10 cellular contexts compared by ENCODE assay signal in the genomic region with DNA sequence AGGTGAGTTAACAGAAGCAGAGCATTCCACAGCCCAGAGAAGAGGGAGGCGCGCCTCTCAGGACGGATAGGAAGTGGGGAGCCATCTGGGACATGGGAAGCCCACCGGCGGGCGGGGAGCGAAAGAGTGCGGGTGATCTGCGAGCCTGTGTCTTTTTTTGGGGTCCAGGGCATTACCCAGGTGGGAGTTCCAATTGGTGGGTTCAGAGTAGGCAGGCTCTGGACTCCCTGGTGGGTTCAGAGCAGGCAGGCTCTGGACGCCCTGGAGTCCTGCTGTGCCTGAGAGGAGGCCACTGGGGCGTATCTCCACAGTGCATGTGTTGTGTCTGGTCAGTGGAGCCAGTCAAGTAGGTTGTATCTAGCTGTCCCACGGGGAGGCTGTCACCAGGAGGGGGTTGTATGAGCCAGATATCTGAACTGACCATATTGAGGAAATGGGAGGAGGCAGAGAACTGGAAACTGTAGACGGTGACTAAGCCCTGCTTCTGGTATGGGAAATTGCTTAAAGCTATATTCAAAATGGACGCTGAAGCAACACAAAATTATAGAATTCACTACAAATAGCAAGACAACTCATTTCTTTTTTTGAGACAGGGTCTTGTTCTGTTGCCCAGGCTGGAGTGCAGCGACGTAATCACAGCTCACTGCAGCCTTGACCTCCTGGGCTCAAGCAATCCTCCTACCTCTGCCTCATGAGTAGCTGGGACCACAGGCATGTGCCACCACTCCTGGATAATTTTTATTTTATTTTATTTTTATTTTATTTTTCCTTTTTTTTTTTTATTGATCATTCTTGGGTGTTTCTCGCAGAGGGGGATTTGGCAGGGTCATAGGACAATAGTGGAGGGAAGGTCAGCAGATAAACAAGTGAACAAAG. TPM values are rescaled to one million over a fixed set of nuclear protein-coding genes. Genes with fewer than 3 reads are reported as not detected.
DNase-seq lines count a peak whose midpoint lies in the region; ATAC-seq, FAIRE-seq and TF ChIP-seq lines count a peak whose summit lies in the region.
"Had no signal": no experiment of that assay in that cellular context is flagged by ENCODE, and none has a peak within 500 bp of the region (broad histone marks: within the 10 kb centered on the region; RNA-seq: fewer than 3 reads in every experiment).

No MANE protein-coding gene starts in this region.

- no peak for FAIRE-seq in HepG2 (lab: Jason Lieb, UNC)
- FAIRE-seq: A204.1 had no signal

- no peaks in the 10 kb centered on the region for H3K9me3 Mint-ChIP-seq in activated CD4-positive, alpha-beta T cell treated with anti-CD3 and anti-CD28 coated beads for 36 hours (ENCODE audit: low read depth)

- intact Hi-C loops in activated CD4-positive, alpha-beta T cell treated with anti-CD3 and anti-CD28 coated beads for 36 hours (cut with DNase I, micrococcal nuclease) = no loop called here
- intact Hi-C loops in HepG2 (cut with micrococcal nuclease; ENCODE audit: unreplicated experiment) = no loop called here
- intact Hi-C loops in prostate gland (cut with DNase I) = no loop called here

- H3K4me1 ChIP-seq in SK-N-SH (ENCODE audit: control insufficient read depth in 1 of 2, insufficient read depth in 2 of 2, low read depth in 1 of 2, low read length in 1 of 2) (no peaks in the 10 kb centered on the region; a peak in 1 of 4 replicates), HepG2 (ENCODE audit: insufficient read depth, low read length) (no peaks in the 10 kb centered on the region), prostate gland (replicated peaks) (no peaks in the 10 kb centered on the region)

- TF ChIP-seq CTCF in SK-N-SH (IDR thresholded peaks at IDR 0.05) (no peak), HepG2 (CRISPR knock-in tag; IDR thresholded peaks at IDR 0.05) (no peak), prostate gland (IDR thresholded peaks at IDR 0.05) (no peak)

- peak; percentile 19 for DNase-seq in activated CD4-positive, alpha-beta T cell treated with anti-CD3 and anti-CD28 coated beads for 36 hours
- DNase-seq in activated CD4-positive, alpha-beta T cell treated with anti-CD3 and anti-CD28 coated beads, Interleukin-2, amount 50 U/mL, for 4 hours = no peak
- DNase-seq in SK-N-SH (no peak), HepG2 (ENCODE audit: low spot score) (no peak), hippocampal formation (lab: John Stamatoyannopoulos, UW) (no peak), prostate gland (ENCODE audit: low spot score) (no peak)
- DNase-seq in activated CD4-positive, CD25-positive, alpha-beta regulatory T cell (lab: John Stamatoyannopoulos, UW) = no peak

- CTCF ChIA-PET in activated CD4-positive, alpha-beta T cell treated with anti-CD3 and anti-CD28 coated beads for 36 hours (lab: Charles Lee) = no interaction called here
- CTCF ChIA-PET in SK-N-SH (lab: Yijun Ruan, JAX) = no interaction called here
- CTCF ChIA-PET in HepG2 (lab: Yijun Ruan, JAX; ENCODE audit: low intra/inter-chr PET ratio, low total read pairs) = no interaction called here

- no peak for TF ChIP-seq RAD21 in SK-N-SH (IDR thresholded peaks at IDR 0.05; ENCODE audit: low read length)
- TF ChIP-seq RAD21 in HepG2 (CRISPR knock-in tag; IDR thresholded peaks at IDR 0.05) = no peak

- 76% methylated on average over 17 of the region's 17 CpGs for WGBS in SK-N-SH (ENCODE audit: low lambda C conversion rate)
- 63% methylated on average over 16 of the region's 17 CpGs for WGBS in HepG2 (ENCODE audit: low lambda C conversion rate)
- WGBS in prostate gland = 95% methylated on average over 17 of the region's 17 CpGs

- peak overlapping the region; percentile 39 for H3K27ac Mint-ChIP-seq in activated CD4-positive, alpha-beta T cell treated with anti-CD3 and anti-CD28 coated beads for 36 hours
- H3K27ac Mint-ChIP-seq: nephron had no signal

- peak; percentile 27 for ATAC-seq in activated CD4-positive, alpha-beta T cell treated with anti-CD3 and anti-CD28 coated beads for 36 hours
- ATAC-seq in HG03045 (IDR thresholded peaks at IDR 0.05; ENCODE audit: unreplicated experiment) = peak; percentile 41
- ATAC-seq in HepG2 = peak; percentile 76

- peaks cover 30% of the 10 kb centered on the region for H3K4me1 Mint-ChIP-seq in activated CD4-positive, alpha-beta T cell treated with anti-CD3 and anti-CD28 coated beads for 36 hours
- H3K4me1 Mint-ChIP-seq: nephron had no signal

- peaks cover 6% of the 10 kb centered on the region for H3K36me3 Mint-ChIP-seq in activated CD4-positive, alpha-beta T cell treated with anti-CD3 and anti-CD28 coated beads for 36 hours (ENCODE audit: low read depth)

- H3K4me3 ChIP-seq in SK-N-SH (ENCODE audit: low read depth in 2 of 2, low read length in 1 of 2) (no peak overlapping the region), HepG2 (replicated peaks in 1 of 3; ENCODE audit: insufficient read depth in 1 of 3, low read depth in 2 of 3, low read length in 3 of 3) (no peak overlapping the region), prostate gland (no peak overlapping the region)

- H3K4me3 Mint-ChIP-seq in activated CD4-positive, alpha-beta T cell treated with anti-CD3 and anti-CD28 coated beads for 36 hours = peak overlapping the region; percentile 46
- H3K4me3 Mint-ChIP-seq: nephron had no signal

- H3K9me2 ChIP-seq in SK-N-SH = no peaks in the 10 kb centered on the region

- H3K27me3 ChIP-seq in SK-N-SH (ENCODE audit: insufficient read depth) = no peaks in the 10 kb centered on the region; the same call in 1 of the 2 replicates
- H3K27me3 ChIP-seq in HepG2 (ENCODE audit: control insufficient read depth in 1 of 2, insufficient read depth in 2 of 2, low read length in 2 of 2) = peaks cover 2 to 6% of the 10 kb centered on the region in 2 experiments; a peak in 2 of 5 replicates
- H3K27me3 ChIP-seq in prostate gland (replicated peaks; ENCODE audit: insufficient read depth) = no peaks in the 10 kb centered on the region

- H3K36me3 ChIP-seq in SK-N-SH (replicated peaks in 1 of 2; ENCODE audit: control insufficient read depth in 1 of 2, insufficient read depth in 2 of 2, low read length in 1 of 2) (no peaks in the 10 kb centered on the region), HepG2 (replicated peaks in 1 of 2; ENCODE audit: control insufficient read depth in 1 of 2, insufficient read depth in 2 of 2, low read length in 2 of 2) (no peaks in the 10 kb centered on the region), prostate gland (no peaks in the 10 kb centered on the region)

- H3K27ac ChIP-seq in SK-N-SH (ENCODE audit: low read depth in 2 of 2, low read length in 1 of 2) (no peak overlapping the region), HepG2 (ENCODE audit: extremely low read length, insufficient read depth, low read length) (no peak overlapping the region), prostate gland (no peak overlapping the region)

- H3K9me3 ChIP-seq in SK-N-SH = no peaks in the 10 kb centered on the region
- no peaks in the 10 kb centered on the region for H3K9me3 ChIP-seq in HepG2 (ENCODE audit: low read length)
- H3K9me3 ChIP-seq in prostate gland = no peaks in the 10 kb centered on the region

- no peaks in the 10 kb centered on the region for H3K27me3 Mint-ChIP-seq in activated CD4-positive, alpha-beta T cell treated with anti-CD3 and anti-CD28 coated beads for 36 hours

- TF ChIP-seq EP300 in SK-N-SH (IDR thresholded peaks at IDR 0.05; ENCODE audit: borderline replicate concordance in 1 of 2, low read depth in 1 of 2, low read length in 1 of 2) (no peak), HepG2 (IDR thresholded peaks at IDR 0.05; ENCODE audit: low read depth in 2 of 2, low read length in 2 of 2) (no peak), HepG2 (CRISPR knock-in tag; IDR thresholded peaks at IDR 0.05; ENCODE audit: borderline replicate concordance) (no peak)

- no peaks in the 10 kb centered on the region for H4K20me1 ChIP-seq in SK-N-SH (ENCODE audit: insufficient read depth)
- no peaks in the 10 kb centered on the region for H4K20me1 ChIP-seq in HepG2 (ENCODE audit: insufficient read depth, low read length)

- TF ChIP-seq POLR2A in HepG2 (IDR thresholded peaks at IDR 0.05; ENCODE audit: insufficient read depth in 1 of 2, low read depth in 2 of 2, low read length in 2 of 2) (no peak), prostate gland (IDR thresholded peaks at IDR 0.05) (no peak)

- H3F3A ChIP-seq in SK-N-SH (replicated peaks; ENCODE audit: insufficient read depth) = no peaks in the 10 kb centered on the region

- no TSS peak for BruUV-seq in HepG2 (replicated peaks; lab: Mats Ljungman, UMichigan)

- H3K9ac ChIP-seq in SK-N-SH (no peak overlapping the region), HepG2 (ENCODE audit: insufficient read depth, low read depth, low read length) (no peak overlapping the region)

- H3K4me2 ChIP-seq in SK-N-SH = no peak overlapping the region
- no peak overlapping the region for H3K4me2 ChIP-seq in HepG2 (ENCODE audit: low read depth, low read length)

- H2AFZ ChIP-seq in SK-N-SH (ENCODE audit: low read depth) (peak overlapping the region; percentile 65; the same call in 1 of the 2 replicates), HepG2 (ENCODE audit: low read length) (no peak overlapping the region)

- in situ Hi-C loops in HepG2 (cut with HindIII; ENCODE audit: extremely low pct_ligation_motif_present, low pct_unique_long_range_greater_than_20kb) = no loop called here

- H3K79me2 ChIP-seq in SK-N-SH (ENCODE audit: insufficient read depth) = no peaks in the 10 kb centered on the region
- H3K79me2 ChIP-seq in HepG2 (ENCODE audit: insufficient read depth, low read length) = no peaks in the 10 kb centered on the region

- POLR2A ChIA-PET in activated CD4-positive, alpha-beta T cell treated with anti-CD3 and anti-CD28 coated beads for 36 hours (lab: Charles Lee) = no interaction called here
- POLR2A ChIA-PET in SK-N-SH (lab: Yijun Ruan, JAX) (no interaction called here), HepG2 (lab: Yijun Ruan, JAX) (no interaction called here)

RNA-seq across cellular contexts. Expression of a gene that starts 34.5 kb away (rescaled TPM):
- 1 to 10 TPM; 5.1 to 6.8 TPM for total RNA-seq in activated CD4-positive, alpha-beta T cell treated with anti-CD3 and anti-CD28 coated beads for 36 hours
- polyA plus RNA-seq in SK-N-SH (2012; rRNA removed) = 1.1 and 1.6 TPM in 2 replicates
- polyA plus RNA-seq in SK-N-SH (2012; cell fraction: cytosol; rRNA removed) = 1.2 and 2.0 TPM in 2 replicates
- 1.3 and 1.5 TPM in 2 replicates for polyA plus RNA-seq in SK-N-SH (2012; cell fraction: nucleus; rRNA removed)
- not detected in 2 replicates for total RNA-seq in HepG2 (2016; rRNA removed; fragmentation: Illumina TruSeq; extraction: Trizol)
- not detected in 2 replicates for total RNA-seq in HepG2 (2016; cell fraction: cytosol; rRNA removed; fragmentation: Illumina TruSeq; extraction: Trizol; ENCODE audit: low read depth)
- total RNA-seq in HepG2 (2016; cell fraction: insoluble cytoplasmic fraction; rRNA removed; fragmentation: Illumina TruSeq; extraction: Trizol) = not detected in 2 replicates
- not detected in 2 replicates for total RNA-seq in HepG2 (2016; cell fraction: membrane; rRNA removed; fragmentation: Illumina TruSeq; extraction: Trizol)
- total RNA-seq in HepG2 (2016; cell fraction: nucleus; rRNA removed; fragmentation: Illumina TruSeq; extraction: Trizol) = not detected in 2 replicates
- polyA plus RNA-seq in HepG2 (2011; rRNA removed) = not detected in 2 replicates
- polyA plus RNA-seq in HepG2 (2011; cell fraction: cytosol; rRNA removed) = not detected in 2 replicates
- not detected in 2 replicates for polyA plus RNA-seq in HepG2 (2011; cell fraction: nucleus; rRNA removed)
- not detected in 2 replicates for polyA plus RNA-seq in HepG2 (2012)
- not detected in 2 replicates for polyA plus RNA-seq in HepG2 (2016; cell fraction: cytosol; fragmentation: Illumina TruSeq; extraction: Trizol; ENCODE audit: low read depth)
- not detected in 2 replicates for polyA plus RNA-seq in HepG2 (2016; cell fraction: insoluble cytoplasmic fraction; fragmentation: Illumina TruSeq; extraction: Trizol; ENCODE audit: low read depth)
- polyA plus RNA-seq in HepG2 (2016; cell fraction: membrane; fragmentation: Illumina TruSeq; extraction: Trizol; ENCODE audit: low read depth) = not detected in 2 replicates
- not detected in 2 replicates for polyA plus RNA-seq in HepG2 (2016; cell fraction: nucleus; fragmentation: Illumina TruSeq; extraction: Trizol; ENCODE audit: insufficient read depth, low read depth)
- polyA minus RNA-seq in HepG2 (2011; rRNA and poly(A)+ RNA removed; ENCODE audit: low replicate concordance) = 0.05 TPM in 1 of 2 replicates, not detected in the other
- polyA minus RNA-seq in HepG2 (2011; cell fraction: cytosol; rRNA and poly(A)+ RNA removed) = not detected in 2 replicates
- polyA minus RNA-seq in HepG2 (2011; cell fraction: nucleus; rRNA and poly(A)+ RNA removed) = not detected in 2 replicates
- 1 to 10 TPM; 9.6 to 9.7 TPM for total RNA-seq in prostate gland
